In the genomic region with DNA sequence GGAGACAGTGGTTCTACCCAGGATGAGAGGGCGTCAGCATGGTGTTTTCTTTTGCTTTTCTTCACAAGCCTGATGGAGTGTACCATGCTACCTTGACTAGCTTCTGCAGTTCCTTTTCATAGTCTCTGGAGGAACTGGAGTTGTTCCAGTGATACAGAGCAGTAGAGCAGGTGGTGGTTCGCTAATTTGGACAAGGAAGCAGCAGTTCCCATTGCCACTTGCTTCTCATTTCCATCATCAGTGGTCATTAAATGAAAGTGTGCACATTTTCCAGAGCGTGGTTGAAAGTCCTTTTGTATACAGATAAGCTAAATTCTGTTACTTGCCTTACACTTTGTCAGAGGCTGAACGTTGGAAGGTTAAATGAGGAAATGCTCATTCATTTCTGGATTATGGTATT, we compare ENCODE assay signal across 23 cellular contexts.
"Had no signal": no experiment of that assay in that cellular context is flagged by ENCODE, and none has a peak within 500 bp of the region (broad histone marks: within the 10 kb centered on the region; RNA-seq: fewer than 3 reads in every experiment).

No MANE protein-coding gene starts in this region.

- ATAC-seq: activated CD4-positive, CD25-positive, alpha-beta regulatory T cell treated with anti-CD3 and anti-CD28 coated beads, Interleukin-2, amount 50 U/mL, for 24 hours; esophagus mucosa; foreskin keratinocyte; heart right ventricle; left cardiac atrium; natural killer cell treated with Interleukin-12 subunit alpha and Interleukin-12 subunit beta and Interleukin-15 and Interleukin-18, amount 100 ng/mL, for 72 hours; right cardiac atrium had no signal

- DNase-seq: activated CD4-positive, alpha-beta T cell treated with anti-CD3 and anti-CD28 coated beads for 48 hours; activated CD4-positive, alpha-beta T cell treated with anti-CD3 and anti-CD28 coated beads, Interleukin-2, amount 50 U/mL, for 48 hours; activated CD8-positive, alpha-beta memory T cell treated with anti-CD3 and anti-CD28 coated beads for 24 hours; activated effector memory CD4-positive, alpha-beta T cell treated with Interleukin-2 at 50 U/mL for 16 hours; activated naive CD4-positive, alpha-beta T cell treated with Interleukin-2 at 50 U/mL for 16 hours; anterior cingulate cortex; endodermal cell; foreskin keratinocyte; heart right ventricle; islet precursor cell; left cardiac atrium; midbrain; right cardiac atrium; stimulated activated CD4-positive, alpha-beta T cell treated with anti-CD3 and anti-CD28 coated beads, Interleukin-2, amount 100 ng/mL, for 48 hours; stimulated activated naive CD4-positive, alpha-beta T cell treated with Interleukin-2 at 50 U/mL for 16 hours; T-helper 9 cell; testis; transverse colon; WERI-Rb-1 had no signal

- H3K36me3 ChIP-seq: cardiac muscle cell, transverse colon, WERI-Rb-1 had no signal

- H3K27me3 ChIP-seq: cardiac muscle cell, foreskin keratinocyte, heart right ventricle, testis, transverse colon had no signal

- H3K9me3 ChIP-seq: heart right ventricle, testis, transverse colon had no signal

- H3K27ac ChIP-seq: cardiac muscle cell, foreskin keratinocyte, heart right ventricle, testis, transverse colon, WERI-Rb-1 had no signal

- H3K4me3 ChIP-seq: cardiac muscle cell, heart right ventricle, testis, transverse colon had no signal

- H3K4me1 ChIP-seq: foreskin keratinocyte, testis had no signal
